In the genomic region with DNA sequence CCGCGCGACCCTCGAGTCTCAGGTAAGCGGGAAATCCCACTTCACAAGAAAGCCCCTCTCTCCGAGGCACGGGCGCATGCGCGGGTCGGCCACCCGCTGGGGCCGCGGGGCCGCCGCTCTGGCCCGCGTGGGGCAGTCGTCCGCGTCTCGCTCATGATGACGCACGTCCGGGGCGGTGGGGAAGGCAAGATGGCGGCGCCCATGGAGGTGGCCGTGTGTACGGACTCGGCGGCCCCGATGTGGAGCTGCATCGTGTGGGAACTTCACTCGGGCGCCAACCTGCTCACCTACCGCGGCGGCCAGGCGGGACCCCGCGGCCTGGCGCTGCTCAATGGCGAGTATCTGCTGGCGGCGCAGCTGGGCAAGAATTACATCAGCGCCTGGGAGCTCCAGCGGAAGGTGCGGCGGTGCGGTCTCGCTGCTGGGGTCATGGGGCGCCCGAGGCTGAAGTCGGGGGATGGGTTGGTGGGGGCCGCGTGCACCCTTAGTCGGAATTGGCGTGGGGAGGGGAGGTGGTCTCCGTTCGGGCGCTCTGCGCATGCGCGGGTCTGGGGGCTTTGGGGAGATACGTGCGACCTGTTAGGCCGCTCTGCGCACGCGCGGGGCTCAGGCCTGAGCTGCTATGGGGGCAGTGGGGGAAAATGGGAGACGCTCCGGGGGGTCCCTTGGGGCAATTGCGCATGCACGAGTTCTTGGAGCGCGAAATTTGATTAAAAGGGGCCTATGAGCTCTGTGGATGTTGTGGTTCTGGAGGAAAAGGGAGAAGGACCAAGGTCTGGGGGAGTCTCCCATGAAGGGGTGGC, we compare ENCODE assay signal across 1 cellular context.
TF ChIP-seq lines count a peak whose summit lies in the region.

A gene with protein sequence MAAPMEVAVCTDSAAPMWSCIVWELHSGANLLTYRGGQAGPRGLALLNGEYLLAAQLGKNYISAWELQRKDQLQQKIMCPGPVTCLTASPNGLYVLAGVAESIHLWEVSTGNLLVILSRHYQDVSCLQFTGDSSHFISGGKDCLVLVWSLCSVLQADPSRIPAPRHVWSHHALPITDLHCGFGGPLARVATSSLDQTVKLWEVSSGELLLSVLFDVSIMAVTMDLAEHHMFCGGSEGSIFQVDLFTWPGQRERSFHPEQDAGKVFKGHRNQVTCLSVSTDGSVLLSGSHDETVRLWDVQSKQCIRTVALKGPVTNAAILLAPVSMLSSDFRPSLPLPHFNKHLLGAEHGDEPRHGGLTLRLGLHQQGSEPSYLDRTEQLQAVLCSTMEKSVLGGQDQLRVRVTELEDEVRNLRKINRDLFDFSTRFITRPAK (plus strand): TSS at position 181 of the 803 bp plus-strand sequence. CDS start 9 bp downstream, at position 190.

TF ChIP-seq in K562, 482 proteins besides CTCF, POLR2A, EP300 and RAD21 (continued from another document and continues in another):
- TF ChIP-seq, protein P1, sequence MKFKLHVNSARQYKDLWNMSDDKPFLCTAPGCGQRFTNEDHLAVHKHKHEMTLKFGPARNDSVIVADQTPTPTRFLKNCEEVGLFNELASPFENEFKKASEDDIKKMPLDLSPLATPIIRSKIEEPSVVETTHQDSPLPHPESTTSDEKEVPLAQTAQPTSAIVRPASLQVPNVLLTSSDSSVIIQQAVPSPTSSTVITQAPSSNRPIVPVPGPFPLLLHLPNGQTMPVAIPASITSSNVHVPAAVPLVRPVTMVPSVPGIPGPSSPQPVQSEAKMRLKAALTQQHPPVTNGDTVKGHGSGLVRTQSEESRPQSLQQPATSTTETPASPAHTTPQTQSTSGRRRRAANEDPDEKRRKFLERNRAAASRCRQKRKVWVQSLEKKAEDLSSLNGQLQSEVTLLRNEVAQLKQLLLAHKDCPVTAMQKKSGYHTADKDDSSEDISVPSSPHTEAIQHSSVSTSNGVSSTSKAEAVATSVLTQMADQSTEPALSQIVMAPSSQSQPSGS (CRISPR knock-in tag; IDR thresholded peaks at IDR 0.05) = no peak
- TF ChIP-seq TARDBP (IDR thresholded peaks at IDR 0.05) (0 out of 2 replicates have a peak, but pooled peaks have one; percentile 30), HDAC8 (tag; IDR thresholded peaks at IDR 0.05) (no peak), NR2C2 (CRISPR knock-in tag; IDR thresholded peaks at IDR 0.05) (peak; percentile 57; the same call in 1 of the 2 replicates), NR2C2 (tag; IDR thresholded peaks at IDR 0.05) (peak; percentile 95), NR4A1 (CRISPR knock-in tag; IDR thresholded peaks at IDR 0.05) (no peak), NR4A1 (tag; IDR thresholded peaks at IDR 0.05) (no peak), ZFX (CRISPR knock-in tag; IDR thresholded peaks at IDR 0.05) (peak; percentile 65), ZBTB7A (IDR thresholded peaks at IDR 0.05; ENCODE audit: borderline replicate concordance, control insufficient read depth, low read depth, low read length) (peak; percentile 72), HNRNPL (IDR thresholded peaks at IDR 0.05; ENCODE audit: low read depth, low read length) (peak; percentile 49; the same call in 1 of the 2 replicates), ZNF583 (CRISPR knock-in tag; IDR thresholded peaks at IDR 0.05) (no peak), DIDO1 (tag; IDR thresholded peaks at IDR 0.05; ENCODE audit: low read depth) (peak; percentile 75; the same call in 1 of the 2 replicates), FOXM1 (IDR thresholded peaks at IDR 0.05; ENCODE audit: low read depth) (no peak), FOXM1 (CRISPR knock-in tag; IDR thresholded peaks at IDR 0.05; ENCODE audit: low read depth) (peak; percentile 70; the same call in 1 of the 2 replicates), TAF7 (tag; IDR thresholded peaks at IDR 0.05) (peak; percentile 38; the same call in 1 of the 2 replicates), PHF20 (IDR thresholded peaks at IDR 0.05; ENCODE audit: partially characterized antibody) (peak; percentile 93), GMEB1 (CRISPR knock-in tag; IDR thresholded peaks at IDR 0.05) (peak; percentile 72), SIN3B (IDR thresholded peaks at IDR 0.05; ENCODE audit: low read depth) (peak; percentile 99), FOXK1 (CRISPR knock-in tag; IDR thresholded peaks at IDR 0.05; ENCODE audit: borderline replicate concordance) (peak; percentile 44; the same call in 1 of the 2 replicates), ATF7 (IDR thresholded peaks at IDR 0.05) (peak; percentile 85), PHF8 (IDR thresholded peaks at IDR 0.05; ENCODE audit: borderline replicate concordance, low read length) (peak; percentile 79; the same call in 1 of the 2 replicates), NRF1 (conservative IDR thresholded peaks at IDR 0.05 in 1 of 2, IDR thresholded peaks at IDR 0.05 in 1 of 2) (peak; percentile 98 to 99), ZBTB11 (CRISPR knock-in tag; IDR thresholded peaks at IDR 0.05) (peak in 1 of 3 experiments; percentile 68; a peak in 1 of 6 replicates), U2AF1 (optimal IDR thresholded peaks at IDR 0.05; ENCODE audit: low read depth, low read length) (peak; percentile 97), MBD2 (IDR thresholded peaks at IDR 0.05; ENCODE audit: borderline replicate concordance, low read depth) (peak; percentile 81; the same call in 1 of the 2 replicates), JUND (IDR thresholded peaks at IDR 0.05; ENCODE audit: borderline replicate concordance, low read depth, low read length) (peak; percentile 70), JUND (tag; IDR thresholded peaks at IDR 0.05; ENCODE audit: borderline replicate concordance, low read depth, low read length) (no peak; the same call in 2 of the 3 replicates), ZBTB40 (IDR thresholded peaks at IDR 0.05) (peak; percentile 92), ZBTB40 (CRISPR knock-in tag; IDR thresholded peaks at IDR 0.05) (no peak), RBM22 (IDR thresholded peaks at IDR 0.05; ENCODE audit: low read depth, low read length, poor library complexity, severe bottlenecking) (peak; percentile 39), ZFP30 (CRISPR knock-in tag; IDR thresholded peaks at IDR 0.05; ENCODE audit: borderline replicate concordance) (no peak), CTBP1 (IDR thresholded peaks at IDR 0.05; ENCODE audit: borderline replicate concordance) (peak; percentile 46; the same call in 1 of the 2 replicates)
- TF ChIP-seq, protein P2, sequence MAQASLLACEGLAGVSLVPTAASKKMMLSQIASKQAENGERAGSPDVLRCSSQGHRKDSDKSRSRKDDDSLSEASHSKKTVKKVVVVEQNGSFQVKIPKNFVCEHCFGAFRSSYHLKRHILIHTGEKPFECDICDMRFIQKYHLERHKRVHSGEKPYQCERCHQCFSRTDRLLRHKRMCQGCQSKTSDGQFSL (CRISPR knock-in tag; IDR thresholded peaks at IDR 0.05) = no peak
- TF ChIP-seq, protein P2 (tag; IDR thresholded peaks at IDR 0.05) = no peak
- TF ChIP-seq, protein P3, sequence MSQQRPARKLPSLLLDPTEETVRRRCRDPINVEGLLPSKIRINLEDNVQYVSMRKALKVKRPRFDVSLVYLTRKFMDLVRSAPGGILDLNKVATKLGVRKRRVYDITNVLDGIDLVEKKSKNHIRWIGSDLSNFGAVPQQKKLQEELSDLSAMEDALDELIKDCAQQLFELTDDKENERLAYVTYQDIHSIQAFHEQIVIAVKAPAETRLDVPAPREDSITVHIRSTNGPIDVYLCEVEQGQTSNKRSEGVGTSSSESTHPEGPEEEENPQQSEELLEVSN (IDR thresholded peaks at IDR 0.05; ENCODE audit: borderline replicate concordance in 1 of 2, extremely low read depth in 1 of 2, insufficient read depth in 1 of 2, insufficient read length in 1 of 2, low read depth in 1 of 2, low read length in 1 of 2, poor library complexity in 1 of 2, severe bottlenecking in 1 of 2) = peak; percentile 57 to 75
- TF ChIP-seq, protein P4, sequence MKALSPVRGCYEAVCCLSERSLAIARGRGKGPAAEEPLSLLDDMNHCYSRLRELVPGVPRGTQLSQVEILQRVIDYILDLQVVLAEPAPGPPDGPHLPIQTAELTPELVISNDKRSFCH (CRISPR knock-in tag; IDR thresholded peaks at IDR 0.05) = no peak
- TF ChIP-seq, protein P4 (tag; IDR thresholded peaks at IDR 0.05) = 0 out of 2 replicates have a peak, but pooled peaks have one; percentile 57
